16 cellular contexts compared by ENCODE assay signal in genomic region chr15:51322622-51323296, GRCh38. TPM values are rescaled to one million over a fixed set of nuclear protein-coding genes. Genes with fewer than 3 reads are reported as not detected.
DNase-seq lines count a peak whose midpoint lies in the region; ATAC-seq and TF ChIP-seq lines count a peak whose summit lies in the region.
"Had no signal": no experiment of that assay in that cellular context is flagged by ENCODE, and none has a peak within 500 bp of the region (broad histone marks: within the 10 kb centered on the region; RNA-seq: fewer than 3 reads in every experiment).

No MANE protein-coding gene starts in this region.

- ATAC-seq in heart right ventricle = peak; percentile 52 to 83 (median 64)
- ATAC-seq in sciatic nerve = peak; percentile 80
- ATAC-seq in HG03571 (IDR thresholded peaks at IDR 0.05; ENCODE audit: unreplicated experiment) = no peak
- no peak for ATAC-seq in CD4-positive, alpha-beta T cell (ENCODE audit: poor library complexity)
- ATAC-seq in GM21825 (IDR thresholded peaks at IDR 0.05; ENCODE audit: unreplicated experiment) = no peak
- ATAC-seq: activated CD8-positive, alpha-beta memory T cell treated with anti-CD3 and anti-CD28 coated beads, Interleukin-2, amount 10 ng/mL, durations not matched to agents 7 days and 5 days had no signal

- H3K4me3 Mint-ChIP-seq in CD4-positive, alpha-beta T cell = no peak overlapping the region
- H3K4me3 Mint-ChIP-seq: activated CD8-positive, alpha-beta memory T cell treated with anti-CD3 and anti-CD28 coated beads, Interleukin-2, amount 10 ng/mL, durations not matched to agents 7 days and 5 days; activated naive CD4-positive, alpha-beta T cell treated with anti-CD3 and anti-CD28 coated beads for 36 hours had no signal

- WGBS in heart right ventricle, 2 donors = 74 to 80% methylated on average over 1 of the region's 1 CpG

- no peaks in the 10 kb centered on the region for H3K36me3 ChIP-seq in heart right ventricle
- H3K36me3 ChIP-seq: cardiac muscle cell, ovary, SJSA1 had no signal

- POLR2A ChIA-PET in CD4-positive, alpha-beta T cell (lab: Charles Lee) = no interaction called here

- H3K9me3 ChIP-seq in heart right ventricle = no peaks in the 10 kb centered on the region
- no peaks in the 10 kb centered on the region for H3K9me3 ChIP-seq in CD4-positive, alpha-beta T cell (ENCODE audit: control insufficient read depth, low read length)
- H3K9me3 ChIP-seq: ovary, SJSA1 had no signal

- intact Hi-C loops in heart right ventricle (cut with DNase I) = loop anchor here in 1 of 10 donors (5.0 kb wide), 1 partner anchor 60 kb away; no protein-coding TSS in a partner anchor
- intact Hi-C loops in sciatic nerve (cut with DNase I) = no loop called here
- intact Hi-C loops in CD4-positive, alpha-beta T cell (cut with DNase I, micrococcal nuclease) = no loop called here

- DNase-seq in CD1c-positive myeloid dendritic cell (ENCODE audit: extremely low spot score) (peak; percentile 86), SKM-1 treated with dmso at 0.1 percent for 144 hours (lab: John Stamatoyannopoulos, UW; ENCODE audit: unreplicated experiment) (peak; percentile 64), heart right ventricle (peak; percentile 30 to 43), sciatic nerve (ENCODE audit: low spot score) (peak; percentile 75), dermis blood vessel endothelial cell (no peak)
- no peak for DNase-seq in CD4-positive, alpha-beta T cell
- DNase-seq: activated CD8-positive, alpha-beta memory T cell treated with anti-CD3 and anti-CD28 coated beads, Interleukin-2, amount 10 ng/mL, durations not matched to agents 7 days and 5 days; activated naive CD4-positive, alpha-beta T cell treated with anti-CD3 and anti-CD28 coated beads for 36 hours; hypothalamus; NCI-H2081 treated with DMSO at 0.1 percent for 48 hours; ovary had no signal

- H3K27me3 ChIP-seq in heart right ventricle = no peaks in the 10 kb centered on the region
- H3K27me3 ChIP-seq in CD4-positive, alpha-beta T cell (ENCODE audit: control insufficient read depth, insufficient read depth, low read length) = no peaks in the 10 kb centered on the region
- H3K27me3 ChIP-seq: cardiac muscle cell, ovary, SJSA1 had no signal

- H3K36me3 Mint-ChIP-seq in CD4-positive, alpha-beta T cell (ENCODE audit: low read depth) = no peaks in the 10 kb centered on the region
- H3K36me3 Mint-ChIP-seq: activated CD8-positive, alpha-beta memory T cell treated with anti-CD3 and anti-CD28 coated beads, Interleukin-2, amount 10 ng/mL, durations not matched to agents 7 days and 5 days had no signal

- H3K27ac ChIP-seq in heart right ventricle = peak overlapping the region in 7 of 10 donors; percentile 4 to 65 (median 42)
- H3K27ac ChIP-seq in CD4-positive, alpha-beta T cell (ENCODE audit: low read depth, low read length) = no peak overlapping the region
- H3K27ac ChIP-seq: cardiac muscle cell, ovary, SJSA1 had no signal

- H3K4me1 ChIP-seq in heart right ventricle = peaks cover 0 to 34% (median 13%) of the 10 kb centered on the region in 9 donors

- H3K9me3 Mint-ChIP-seq in CD4-positive, alpha-beta T cell = no peaks in the 10 kb centered on the region
- H3K9me3 Mint-ChIP-seq: activated naive CD4-positive, alpha-beta T cell treated with anti-CD3 and anti-CD28 coated beads for 36 hours had no signal

- TF ChIP-seq CTCF in heart right ventricle (IDR thresholded peaks at IDR 0.05) = no peak
- no peak for TF ChIP-seq CTCF in CD4-positive, alpha-beta T cell (IDR thresholded peaks at IDR 0.05)

- CTCF ChIA-PET in CD4-positive, alpha-beta T cell (lab: Charles Lee) = no interaction called here

- no peaks in the 10 kb centered on the region for H3K27me3 Mint-ChIP-seq in CD4-positive, alpha-beta T cell

- no peak overlapping the region for H3K4me3 ChIP-seq in heart right ventricle
- H3K4me3 ChIP-seq: cardiac muscle cell, ovary, SJSA1 had no signal

- H3K4me1 Mint-ChIP-seq in CD4-positive, alpha-beta T cell (ENCODE audit: low read depth) = no peaks in the 10 kb centered on the region
- H3K4me1 Mint-ChIP-seq: activated CD8-positive, alpha-beta memory T cell treated with anti-CD3 and anti-CD28 coated beads, Interleukin-2, amount 10 ng/mL, durations not matched to agents 7 days and 5 days had no signal

- no peak overlapping the region for H3K27ac Mint-ChIP-seq in CD4-positive, alpha-beta T cell
- H3K27ac Mint-ChIP-seq: activated CD8-positive, alpha-beta memory T cell treated with anti-CD3 and anti-CD28 coated beads, Interleukin-2, amount 10 ng/mL, durations not matched to agents 7 days and 5 days; activated naive CD4-positive, alpha-beta T cell treated with anti-CD3 and anti-CD28 coated beads for 36 hours had no signal

RNA-seq across cellular contexts. Expression of gene CYP19A1, which starts 15.6 kb away (rescaled TPM):
- total RNA-seq in heart right ventricle = 1 to 10 TPM in 3 of 10 donors, under 1 TPM in 4, not detected in 3; 0.26 to 1.9 (median 0.58) TPM
- polyA plus RNA-seq in heart right ventricle = under 1 TPM; 0.68 to 0.95 TPM
- 24.0 TPM for total RNA-seq in sciatic nerve
- not detected in 2 replicates for total RNA-seq in dermis blood vessel endothelial cell
- total RNA-seq in CD4-positive, alpha-beta T cell = not detected
- total RNA-seq: activated naive CD4-positive, alpha-beta T cell treated with anti-CD3 and anti-CD28 coated beads for 36 hours; lung microvascular endothelial cell; SJSA1 had no signal

RNA-seq across cellular contexts. Expression of gene GLDN, which starts 18.7 kb away (rescaled TPM):
- total RNA-seq in heart right ventricle (10 to 100 TPM in 6 of 10 donors, 1 to 10 TPM in 4; 8.5 to 19.8 (median 12.4) TPM), sciatic nerve (94.5 TPM), dermis blood vessel endothelial cell (not detected in 2 replicates)
- 1 to 10 TPM in 1 of 2 donors, under 1 TPM in 1; 0.65 to 5.3 TPM for polyA plus RNA-seq in heart right ventricle
- not detected for total RNA-seq in CD4-positive, alpha-beta T cell
- total RNA-seq: activated CD8-positive, alpha-beta memory T cell treated with anti-CD3 and anti-CD28 coated beads, Interleukin-2, amount 10 ng/mL, durations not matched to agents 7 days and 5 days; activated naive CD4-positive, alpha-beta T cell treated with anti-CD3 and anti-CD28 coated beads for 36 hours; lung microvascular endothelial cell had no signal
- polyA plus RNA-seq: cardiac muscle cell had no signal

Comparison
In these comparisons a context has a peak if more than half of its experiments do, and no peak if none do; other contexts are left out.
1. DNase-seq: peak in CD1c-positive myeloid dendritic cell (single experiment), SKM-1 treated with dmso at 0.1 percent for 144 hours (single experiment), heart right ventricle (2 of 2) and sciatic nerve (single experiment); none in dermis blood vessel endothelial cell (single experiment) and CD4-positive, alpha-beta T cell (0 of 10).
2. ATAC-seq: peak in heart right ventricle (8 of 8) and sciatic nerve (single experiment); none in HG03571 (single experiment), CD4-positive, alpha-beta T cell (single experiment) and GM21825 (single experiment).